ENCODE assay signal across 1 cellular context in genomic region chr13:85541476-85541875, GRCh38.
TF ChIP-seq lines count a peak whose summit lies in the region.

No MANE protein-coding gene starts in this region.

TF ChIP-seq in H1, 55 proteins besides CTCF, POLR2A, EP300 and RAD21 (continued from another document):
- TF ChIP-seq CHD7 (IDR thresholded peaks at IDR 0.05; ENCODE audit: insufficient replicate concordance, low read length) (no peak), EZH2 (IDR thresholded peaks at IDR 0.05; ENCODE audit: low read depth, low read length, severe bottlenecking) (no peak), CBX8 (IDR thresholded peaks at IDR 0.05; ENCODE audit: borderline replicate concordance, low read depth, low read length) (no peak)
